In genomic region chr19:39412867-39413268, GRCh38 we compare ENCODE assay signal across 8 cellular contexts. TPM values are rescaled to one million over a fixed set of nuclear protein-coding genes. Genes with fewer than 3 reads are reported as not detected.
DNase-seq lines count a peak whose midpoint lies in the region; ATAC-seq and TF ChIP-seq lines count a peak whose summit lies in the region.

No MANE protein-coding gene starts in this region.

- H3K79me1 ChIP-seq in trophoblast cell (ENCODE audit: low read length), result peaks cover 30% of the 10 kb centered on the region

- peak; percentile 10; the same call in 1 of the 3 replicates for ATAC-seq in RWPE2 (ENCODE audit: low read depth)
- no peak for ATAC-seq in GM21619 (IDR thresholded peaks at IDR 0.05; ENCODE audit: unreplicated experiment)
- no peak for ATAC-seq in GM21576 (IDR thresholded peaks at IDR 0.05; ENCODE audit: unreplicated experiment)

- H3K4me3 ChIP-seq in RWPE2 (ENCODE audit: severe bottlenecking) (peak overlapping the region; percentile 84), esophagus (ENCODE audit: low read depth in 1 of 2, low read length in 2 of 2) (peak overlapping the region; percentile 56 to 61), trophoblast cell (ENCODE audit: low read depth, low read length) (peak overlapping the region; percentile 80)

- H4K8ac ChIP-seq in trophoblast cell (ENCODE audit: low read depth, low read length), result peak overlapping the region; percentile 91

- peak overlapping the region; percentile 61 for H2AFZ ChIP-seq in trophoblast cell (ENCODE audit: insufficient read depth, low read length, poor library complexity)

- H2BK5ac ChIP-seq in trophoblast cell (ENCODE audit: low read depth, low read length, poor library complexity), result peak overlapping the region; percentile 95

- TF ChIP-seq CTCF in RWPE2 (IDR thresholded peaks at IDR 0.05; ENCODE audit: poor library complexity, severe bottlenecking), result peak; percentile 42

- peak overlapping the region; percentile 95 for H2AK5ac ChIP-seq in trophoblast cell (ENCODE audit: low read length)

- no peak overlapping the region for H3K23ac ChIP-seq in trophoblast cell (ENCODE audit: low read length)

- H3K27me3 ChIP-seq in RWPE2 (ENCODE audit: insufficient read depth, poor library complexity, severe bottlenecking) (no peaks in the 10 kb centered on the region), esophagus (ENCODE audit: control insufficient read depth in 1 of 2, insufficient read depth in 2 of 2, low read length in 2 of 2) (no peaks in the 10 kb centered on the region), trophoblast cell (ENCODE audit: insufficient read depth, low read length) (no peaks in the 10 kb centered on the region)

- 0% methylated on average over 23 of the region's 23 CpGs for WGBS in esophagus, 2 donors
- WGBS in trophoblast cell (ENCODE audit: extremely low coverage, insufficient coverage, insufficient read length), result no CpG with 5 or more reads among the region's 23 CpGs

- peak overlapping the region; percentile 98 for H3K18ac ChIP-seq in trophoblast cell (ENCODE audit: low read length)

- peaks cover 35% of the 10 kb centered on the region for H3K79me2 ChIP-seq in trophoblast cell (ENCODE audit: control insufficient read depth, insufficient read depth, low read length, poor library complexity)

- H3K4me2 ChIP-seq in trophoblast cell (ENCODE audit: low read length), result peak overlapping the region; percentile 73

- H3K9me3 ChIP-seq in RWPE2 (ENCODE audit: severe bottlenecking), result no peaks in the 10 kb centered on the region
- no peaks in the 10 kb centered on the region for H3K9me3 ChIP-seq in esophagus (ENCODE audit: control insufficient read depth in 2 of 2, insufficient read depth in 1 of 2, low read depth in 1 of 2, low read length in 1 of 2)
- no peaks in the 10 kb centered on the region for H3K9me3 ChIP-seq in trophoblast cell (ENCODE audit: insufficient read depth, low read depth, low read length)

- DNase-seq in GM03348 (ENCODE audit: low spot score), result peak; percentile 22
- DNase-seq in RWPE2 (ENCODE audit: low spot score), result no peak
- DNase-seq in trophoblast cell, result no peak
- DNase-seq in NCI-H1436 (lab: John Stamatoyannopoulos, UW), result no peak
- DNase-seq in germinal center (ENCODE audit: low spot score), result no peak

- H3K9ac ChIP-seq in trophoblast cell (ENCODE audit: low read length), result peak overlapping the region; percentile 97

- H3K4me1 ChIP-seq in RWPE2 (ENCODE audit: insufficient read depth, poor library complexity, severe bottlenecking), result peaks cover 13% of the 10 kb centered on the region
- peaks cover 5 to 7% of the 10 kb centered on the region in 2 donors for H3K4me1 ChIP-seq in esophagus (ENCODE audit: control insufficient read depth in 2 of 2, insufficient read depth in 2 of 2, low read length in 1 of 2)
- peaks cover 27 to 32% of the 10 kb centered on the region in 2 experiments for H3K4me1 ChIP-seq in trophoblast cell (ENCODE audit: control insufficient read depth in 1 of 2, insufficient read depth in 2 of 2, low read length in 2 of 2)

- peak overlapping the region; percentile 97 for H3K14ac ChIP-seq in trophoblast cell (ENCODE audit: low read length)

- H2BK12ac ChIP-seq in trophoblast cell (ENCODE audit: low read length), result peak overlapping the region; percentile 59

- peak overlapping the region; percentile 97 for H3K4ac ChIP-seq in trophoblast cell (ENCODE audit: low read depth, low read length)

- peak overlapping the region; percentile 99 for H4K91ac ChIP-seq in trophoblast cell (ENCODE audit: low read depth, low read length)

- H4K12ac ChIP-seq in trophoblast cell (ENCODE audit: low read depth, low read length), result peak overlapping the region; percentile 95

- H3K27ac ChIP-seq in RWPE2 (ENCODE audit: poor library complexity, severe bottlenecking), result peak overlapping the region; percentile 97
- H3K27ac ChIP-seq in esophagus (ENCODE audit: low read depth in 2 of 2, low read length in 1 of 2), result peak overlapping the region; percentile 86 to 94
- H3K27ac ChIP-seq in trophoblast cell (ENCODE audit: low read depth, low read length), result peak overlapping the region; percentile 86

- H2BK120ac ChIP-seq in trophoblast cell (ENCODE audit: insufficient read depth, low read length, poor library complexity), result peak overlapping the region; percentile 94

- peaks cover 36% of the 10 kb centered on the region for H3K36me3 ChIP-seq in RWPE2 (ENCODE audit: low read depth)
- peaks cover 4 to 9% of the 10 kb centered on the region in 2 donors for H3K36me3 ChIP-seq in esophagus (ENCODE audit: control insufficient read depth in 2 of 2, insufficient read depth in 2 of 2, low read length in 1 of 2)
- H3K36me3 ChIP-seq in trophoblast cell (ENCODE audit: control insufficient read depth in 1 of 2, insufficient read depth in 2 of 2, low read length in 2 of 2), result peaks cover 38 to 39% of the 10 kb centered on the region in 2 experiments

RNA-seq across cellular contexts. Expression of gene PLEKHG2, which starts 0.4 kb away (rescaled TPM):
- 1 to 10 TPM; 3.8 to 9.2 TPM for polyA plus RNA-seq in esophagus
- polyA plus RNA-seq in trophoblast cell (2013), result 51.5 and 53.7 TPM in 2 replicates

RNA-seq across cellular contexts. Expression of gene ZFP36, which starts 6.2 kb away (rescaled TPM):
- polyA plus RNA-seq in esophagus, result 100 to 1,000 TPM; 249 to 382 TPM
- polyA plus RNA-seq in trophoblast cell (2013), result 34.2 and 35.4 TPM in 2 replicates

RNA-seq across cellular contexts. Expression of gene MED29, which starts 21.7 kb away (rescaled TPM):
- polyA plus RNA-seq in esophagus, result 10 to 100 TPM; 15.6 to 22.7 TPM
- 19.0 and 22.7 TPM in 2 replicates for polyA plus RNA-seq in trophoblast cell (2013)

RNA-seq across cellular contexts. Expression of gene PAF1, which starts 22.0 kb away (rescaled TPM):
- 10 to 100 TPM; 41.8 to 43.0 TPM for polyA plus RNA-seq in esophagus
- polyA plus RNA-seq in trophoblast cell (2013), result 56.3 and 56.7 TPM in 2 replicates

RNA-seq across cellular contexts. Expression of gene RPS16, which starts 22.9 kb away (rescaled TPM):
- 1,000 to 10,000 TPM; 1,628 to 3,096 TPM for polyA plus RNA-seq in esophagus
- 3,136 and 3,193 TPM in 2 replicates for polyA plus RNA-seq in trophoblast cell (2013)
